In genomic region chr17:80454557-80455327, GRCh38 we compare ENCODE assay signal across 1 cellular context.
TF ChIP-seq lines count a peak whose summit lies in the region.

No MANE protein-coding gene starts in this region.

TF ChIP-seq in A549, 52 proteins besides CTCF, POLR2A, EP300 and RAD21 (continued from another document):
- TF ChIP-seq REST (IDR thresholded peaks at IDR 0.05) (peak; percentile 97), EHF (CRISPR knock-in tag; IDR thresholded peaks at IDR 0.05) (peak; percentile 0; the same call in 1 of the 2 replicates), CHD4 (IDR thresholded peaks at IDR 0.05; ENCODE audit: borderline replicate concordance) (no peak), HOXB5 (CRISPR knock-in tag; IDR thresholded peaks at IDR 0.05) (peak; percentile 19), BCL3 (IDR thresholded peaks at IDR 0.05) (peak; percentile 94; the same call in 2 of the 3 replicates), HES2 (IDR thresholded peaks at IDR 0.05) (no peak), PHF8 (IDR thresholded peaks at IDR 0.05; ENCODE audit: borderline replicate concordance, low read depth) (peak; percentile 95), CEBPB (IDR thresholded peaks at IDR 0.05) (no peak)
